8 cellular contexts compared by ENCODE assay signal in the genomic region with DNA sequence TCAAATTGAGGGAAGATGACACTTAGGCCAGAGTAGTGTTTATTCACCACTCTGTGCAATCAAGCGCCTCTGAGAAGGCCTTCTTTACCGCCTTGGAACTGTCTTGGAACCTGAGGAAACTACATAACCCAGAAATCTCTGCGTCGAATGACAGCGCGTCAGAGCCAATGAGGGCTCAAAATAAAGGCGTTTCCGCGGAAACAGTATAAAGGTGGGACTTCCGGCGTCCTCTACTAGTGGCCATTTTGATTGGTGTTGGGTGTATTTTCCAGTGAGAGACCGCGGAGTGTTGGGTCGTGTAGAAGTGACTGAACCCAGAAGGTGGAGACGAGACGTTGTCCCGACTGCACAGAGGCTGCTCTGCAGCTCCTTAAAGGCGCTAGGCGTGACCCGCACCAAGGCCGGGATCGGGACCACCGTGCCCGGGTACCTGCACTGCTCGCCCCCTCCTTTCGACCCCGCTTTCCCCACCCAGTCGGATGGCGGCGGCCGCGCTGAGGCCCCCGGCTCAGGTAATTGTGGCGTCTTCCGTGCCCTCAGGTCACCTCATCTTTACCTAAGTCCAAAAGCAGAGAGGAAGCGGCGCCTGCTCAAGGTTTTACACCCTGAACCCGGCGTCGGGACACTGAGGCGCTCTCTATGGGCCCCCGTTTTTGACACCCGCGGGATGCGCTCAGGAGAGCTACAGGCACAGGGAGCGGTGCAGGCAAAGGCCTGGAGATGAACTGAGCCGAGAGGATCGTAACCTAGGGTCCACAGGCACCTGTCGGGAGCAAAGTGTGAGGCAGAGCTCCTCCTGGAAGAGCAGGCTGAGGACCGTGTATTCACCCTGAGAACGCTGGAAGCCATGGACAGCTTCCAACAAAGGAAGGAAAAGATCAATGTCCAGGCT. TPM values are rescaled to one million over a fixed set of nuclear protein-coding genes. Genes with fewer than 3 reads are reported as not detected.
DNase-seq lines count a peak whose midpoint lies in the region; ATAC-seq and TF ChIP-seq lines count a peak whose summit lies in the region.

TSS of gene ZNF776 (plus strand) at position 236 of the 892 bp plus-strand sequence. CDS start at position 480, 244 bp downstream.

- intact Hi-C loops in right lobe of liver (cut with DNase I): loop anchor here in 1 of 2 donors (10.0 kb wide), 1 partner anchor 158 kb away; no protein-coding TSS in a partner anchor

- H3K9me3 ChIP-seq in duodenal mucosa (ENCODE audit: control insufficient read depth in 1 of 2, low read length in 2 of 2) (peaks cover 29 to 36% of the 10 kb centered on the region in 2 donors), right lobe of liver (peaks cover 0 to 9% (median 0%) of the 10 kb centered on the region in 4 donors)

- peak within 1 kb of the TSS; percentile 96 to 99 for H3K4me3 ChIP-seq in duodenal mucosa (ENCODE audit: low read depth in 1 of 2, low read length in 2 of 2)
- H3K4me3 ChIP-seq in right lobe of liver: peak within 1 kb of the TSS; percentile 82 to 96 (median 89)

- H3K4me1 ChIP-seq in duodenal mucosa (ENCODE audit: control insufficient read depth in 1 of 2, insufficient read depth in 2 of 2, low read length in 2 of 2): peaks cover 10 to 18% of the 10 kb centered on the region in 2 donors
- H3K4me1 ChIP-seq in right lobe of liver: peaks cover 0 to 13% (median 0%) of the 10 kb centered on the region in 4 donors

- H3K9ac ChIP-seq in duodenal mucosa (ENCODE audit: low read depth in 1 of 2, low read length in 2 of 2): peak within 1 kb of the TSS; percentile 93 to 98

- under 1% methylated on average over 22 of the region's 51 CpGs for WGBS in right lobe of liver (ENCODE audit: insufficient coverage, low coverage, low lambda C conversion rate, missing lambda C conversion rate)

- no peak for TF ChIP-seq POLR2A in right lobe of liver (IDR thresholded peaks at IDR 0.05)

- peaks cover 32 to 38% of the 10 kb centered on the region in 2 donors for H3K36me3 ChIP-seq in duodenal mucosa (ENCODE audit: control insufficient read depth in 1 of 2, insufficient read depth in 2 of 2, low read length in 2 of 2)
- peaks cover 0 to 27% (median 14%) of the 10 kb centered on the region in 4 donors for H3K36me3 ChIP-seq in right lobe of liver

- TF ChIP-seq CTCF in right lobe of liver (IDR thresholded peaks at IDR 0.05): no peak

- peak; percentile 97 for ATAC-seq in GM19372 (IDR thresholded peaks at IDR 0.05; ENCODE audit: low read depth, unreplicated experiment)
- ATAC-seq in HG03521 (IDR thresholded peaks at IDR 0.05; ENCODE audit: unreplicated experiment): peak; percentile 94
- ATAC-seq in right lobe of liver: peak; percentile 97 to 99 (median 98)

- peak within 1 kb of the TSS; percentile 70 for H3K27ac ChIP-seq in duodenal mucosa (ENCODE audit: low read depth, low read length)
- peak within 1 kb of the TSS; percentile 40 to 74 (median 41) for H3K27ac ChIP-seq in right lobe of liver

- no peaks in the 10 kb centered on the region for H3K27me3 ChIP-seq in duodenal mucosa (ENCODE audit: control insufficient read depth in 1 of 2, insufficient read depth in 2 of 2, low read length in 2 of 2)
- H3K27me3 ChIP-seq in right lobe of liver: no peaks in the 10 kb centered on the region

- peak; percentile 96 for DNase-seq in CD1c-positive myeloid dendritic cell (ENCODE audit: extremely low spot score)
- DNase-seq in NCI-H69 (lab: John Stamatoyannopoulos, UW): peak; percentile 95
- peak; percentile 55 to 81 for DNase-seq in activated CD4-positive, alpha-beta T cell treated with anti-CD3 and anti-CD28 coated beads, Interleukin-2, amount 50 U/mL, for 24 hours (ENCODE audit: low read depth in 1 of 2, low spot score in 1 of 2)
- peak; percentile 74 to 86 (median 84) for DNase-seq in right lobe of liver
- peak; percentile 87 for DNase-seq in stimulated activated CD4-positive, alpha-beta T cell treated with anti-CD3 and anti-CD28 coated beads, Interleukin-4, amount 100 ng/mL, for 24 hours

RNA-seq across cellular contexts. Expression of gene ZNF776, which starts in this region (rescaled TPM):
- 10 to 100 TPM in 1 of 6 experiments, 1 to 10 TPM in 5; 3.7 to 11.6 (median 5.7) TPM for total RNA-seq in right lobe of liver

Comparison
In these comparisons a context has a peak if more than half of its experiments do, and no peak if none do; other contexts are left out.
1. Peak in every context shown above with its lines: DNase-seq, ATAC-seq, H3K4me3 ChIP-seq and H3K27ac ChIP-seq.